Comparison of ENCODE assay signal across 24 cellular contexts in genomic region chr20:22827916-22828315, GRCh38.
"Had no signal": no experiment of that assay in that cellular context is flagged by ENCODE, and none has a peak within 500 bp of the region (broad histone marks: within the 10 kb centered on the region; RNA-seq: fewer than 3 reads in every experiment).

No MANE protein-coding gene starts in this region.

- H3K4me3 ChIP-seq: heart left ventricle, left ventricle myocardium inferior, lung, pancreas, prostate gland, skin epidermis, testis, transverse colon had no signal

- H3K4me3 Mint-ChIP-seq: activated CD4-positive, alpha-beta T cell treated with anti-CD3 and anti-CD28 coated beads for 36 hours; activated CD8-positive, alpha-beta memory T cell treated with anti-CD3 and anti-CD28 coated beads, Interleukin-2, amount 10 ng/mL, durations not matched to agents 7 days and 5 days; activated CD8-positive, alpha-beta T cell treated with anti-CD3 and anti-CD28 coated beads, Interleukin-2, amount 10 ng/mL, durations not matched to agents 7 days and 5 days; activated naive CD4-positive, alpha-beta T cell treated with anti-CD3 and anti-CD28 coated beads, Interleukin-2, amount 50 U/mL, for 24 hours; nephron had no signal

- H3K27me3 ChIP-seq: neutrophil, testis, transverse colon had no signal

- H3K27ac ChIP-seq: heart left ventricle, left ventricle myocardium inferior, neutrophil, pancreas, prostate gland, skin epidermis, testis, transverse colon had no signal

- H3K4me1 Mint-ChIP-seq: activated CD4-positive, alpha-beta T cell treated with anti-CD3 and anti-CD28 coated beads for 36 hours; activated CD8-positive, alpha-beta memory T cell treated with anti-CD3 and anti-CD28 coated beads, Interleukin-2, amount 10 ng/mL, durations not matched to agents 7 days and 5 days; activated naive CD4-positive, alpha-beta T cell treated with anti-CD3 and anti-CD28 coated beads, Interleukin-2, amount 50 U/mL, for 24 hours had no signal

- H3K9me3 ChIP-seq: left ventricle myocardium inferior, neutrophil, pancreas, prostate gland, testis, transverse colon had no signal

- H3K27me3 Mint-ChIP-seq: activated CD8-positive, alpha-beta memory T cell treated with anti-CD3 and anti-CD28 coated beads, Interleukin-2, amount 10 ng/mL, durations not matched to agents 7 days and 5 days; activated naive CD4-positive, alpha-beta T cell treated with anti-CD3 and anti-CD28 coated beads, Interleukin-2, amount 50 U/mL, for 24 hours had no signal

- H3K36me3 ChIP-seq: heart left ventricle, left ventricle myocardium inferior, neutrophil, pancreas, prostate gland, transverse colon had no signal

- H3K9me3 Mint-ChIP-seq: activated naive CD4-positive, alpha-beta T cell treated with anti-CD3 and anti-CD28 coated beads, Interleukin-2, amount 50 U/mL, for 24 hours; nephron had no signal

- H3K36me3 Mint-ChIP-seq: activated CD8-positive, alpha-beta memory T cell treated with anti-CD3 and anti-CD28 coated beads, Interleukin-2, amount 10 ng/mL, durations not matched to agents 7 days and 5 days; activated naive CD4-positive, alpha-beta T cell treated with anti-CD3 and anti-CD28 coated beads, Interleukin-2, amount 50 U/mL, for 24 hours had no signal

- ATAC-seq: activated CD4-positive, alpha-beta T cell treated with anti-CD3 and anti-CD28 coated beads for 36 hours; activated CD8-positive, alpha-beta memory T cell treated with anti-CD3 and anti-CD28 coated beads, Interleukin-2, amount 10 ng/mL, durations not matched to agents 7 days and 5 days; activated CD8-positive, alpha-beta T cell treated with anti-CD3 and anti-CD28 coated beads, Interleukin-2, amount 10 ng/mL, durations not matched to agents 7 days and 5 days; heart left ventricle; pancreas; sciatic nerve; stimulated activated naive CD8-positive, alpha-beta T cell treated with anti-CD3 and anti-CD28 coated beads, Interleukin-15, Interleukin-2, amounts not matched to agents 100 U/mL and 50 U/mL, for 24 hours had no signal

- H3K4me1 ChIP-seq: heart left ventricle, left ventricle myocardium inferior, pancreas, prostate gland, transverse colon had no signal

- H3K27ac Mint-ChIP-seq: activated CD4-positive, alpha-beta T cell treated with anti-CD3 and anti-CD28 coated beads for 36 hours; activated CD8-positive, alpha-beta memory T cell treated with anti-CD3 and anti-CD28 coated beads, Interleukin-2, amount 10 ng/mL, durations not matched to agents 7 days and 5 days; activated CD8-positive, alpha-beta T cell treated with anti-CD3 and anti-CD28 coated beads, Interleukin-2, amount 10 ng/mL, durations not matched to agents 7 days and 5 days; activated naive CD4-positive, alpha-beta T cell treated with anti-CD3 and anti-CD28 coated beads, Interleukin-2, amount 50 U/mL, for 24 hours; activated T-helper 2 cell treated with anti-CD3 and anti-CD28 coated beads, Interferon-gamma antibody, Interleukin-2, Interleukin-4, amounts not matched to agents 10 μg/mL and 5 μg/mL and 100 μg/mL, durations not matched to agents 14 hours and 24 hours and 36 hours; nephron had no signal

- DNase-seq: activated CD4-positive, alpha-beta T cell treated with anti-CD3 and anti-CD28 coated beads for 36 hours; activated CD4-positive, CD25-positive, alpha-beta regulatory T cell; activated CD8-positive, alpha-beta memory T cell treated with anti-CD3 and anti-CD28 coated beads, Interleukin-2, amount 10 ng/mL, durations not matched to agents 7 days and 5 days; activated CD8-positive, alpha-beta T cell treated with anti-CD3 and anti-CD28 coated beads, Interleukin-2, amount 10 ng/mL, durations not matched to agents 7 days and 5 days; activated T-cell treated with anti-CD3 and anti-CD28 coated beads, Interleukin-2, amount 50 U/mL, for 48 hours; effector CD8-positive, alpha-beta T cell; erythroblast; heart left ventricle; left ventricle myocardium inferior; pancreas; retina; stimulated activated CD4-positive, alpha-beta T cell treated with anti-CD3 and anti-CD28 coated beads, Interleukin-12 subunit alpha, Interleukin-12 subunit beta, amount 100 ng/mL, for 4 hours; stimulated activated CD4-positive, alpha-beta T cell treated with anti-CD3 and anti-CD28 coated beads, Interleukin-4, amount 100 ng/mL, for 1 hour; stimulated activated naive CD8-positive, alpha-beta T cell treated with anti-CD3 and anti-CD28 coated beads, Interleukin-15, Interleukin-2, amounts not matched to agents 100 U/mL and 50 U/mL, for 24 hours; testis; transverse colon had no signal
